ENCODE assay signal across 8 cellular contexts in genomic region chr17:62901544-62901943, GRCh38.
"Had no signal": no experiment of that assay in that cellular context is flagged by ENCODE, and none has a peak within 500 bp of the region (broad histone marks: within the 10 kb centered on the region; RNA-seq: fewer than 3 reads in every experiment).

No MANE protein-coding gene starts in this region.

- FAIRE-seq: G401.6, GM12878, GM12891, GM12892, GM18507, GM19239 had no signal

- DNase-seq: GDM1, GF-D8 had no signal

- ATAC-seq: GM12878 had no signal

- H3K4me3 ChIP-seq: GM12878 had no signal
